ENCODE assay signal across 3 cellular contexts in genomic region chr6:118862443-118862842, GRCh38.
"Had no signal": no experiment of that assay in that cellular context is flagged by ENCODE, and none has a peak within 500 bp of the region (broad histone marks: within the 10 kb centered on the region; RNA-seq: fewer than 3 reads in every experiment).

No MANE protein-coding gene starts in this region.

- H3K4me3 ChIP-seq: K562 had no signal

- H3K27ac ChIP-seq: HL-60, KMS-11 had no signal

- ATAC-seq: K562 had no signal
